Comparison of ENCODE assay signal across 1 cellular context in the genomic region with DNA sequence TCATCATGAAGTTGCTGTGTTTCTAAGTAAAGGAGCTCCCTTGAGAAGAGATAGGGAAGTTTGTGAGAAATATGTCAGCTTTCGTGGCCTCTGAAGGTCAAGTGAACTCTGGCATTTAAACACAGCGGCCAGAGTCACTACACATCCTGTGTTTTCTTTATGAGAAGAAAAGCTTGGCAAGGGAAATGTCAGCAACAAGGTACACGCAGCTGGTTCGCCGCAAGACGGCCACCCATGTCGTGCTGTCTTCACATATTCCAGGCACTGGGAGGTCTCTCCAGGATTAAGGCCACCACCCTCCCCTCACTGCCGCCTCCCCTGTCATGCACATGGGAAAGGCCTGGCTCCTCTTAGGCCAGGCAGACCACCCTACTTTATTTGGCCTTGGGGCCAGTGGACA.
TF ChIP-seq lines count a peak whose summit lies in the region.

No MANE protein-coding gene starts in this region.

TF ChIP-seq in A549, 52 proteins besides CTCF, POLR2A, EP300 and RAD21 (continued from another document):
- TF ChIP-seq POLR2AphosphoS2 (conservative IDR thresholded peaks at IDR 0.05; ENCODE audit: low read length) (no peak), ZSCAN20 (CRISPR knock-in tag; IDR thresholded peaks at IDR 0.05) (no peak), HOXB13 (CRISPR knock-in tag; IDR thresholded peaks at IDR 0.05; ENCODE audit: low read depth) (no peak), HOXB5 (CRISPR knock-in tag; IDR thresholded peaks at IDR 0.05) (no peak)
